ENCODE assay signal across 16 cellular contexts in genomic region chr16:28495795-28496749, GRCh38. TPM values are rescaled to one million over a fixed set of nuclear protein-coding genes. Genes with fewer than 3 reads are reported as not detected.
DNase-seq lines count a peak whose midpoint lies in the region; ATAC-seq, FAIRE-seq and TF ChIP-seq lines count a peak whose summit lies in the region.
"Had no signal": no experiment of that assay in that cellular context is flagged by ENCODE, and none has a peak within 500 bp of the region (broad histone marks: within the 10 kb centered on the region; RNA-seq: fewer than 3 reads in every experiment).

No MANE protein-coding gene starts in this region.

- no peak for TF ChIP-seq CTCF in Peyer's patch (IDR thresholded peaks at IDR 0.05)
- TF ChIP-seq CTCF in endodermal cell (conservative IDR thresholded peaks at IDR 0.05) = no peak

- H3K4me1 ChIP-seq in Peyer's patch = peaks cover 0 to 23% (median 13%) of the 10 kb centered on the region in 4 donors
- no peaks in the 10 kb centered on the region for H3K4me1 ChIP-seq in endodermal cell (ENCODE audit: control insufficient read depth, insufficient read depth, low read length)
- H3K4me1 ChIP-seq in small intestine (ENCODE audit: control insufficient read depth in 2 of 2, insufficient read depth in 1 of 2, low read depth in 1 of 2, low read length in 1 of 2) = no peaks in the 10 kb centered on the region
- H3K4me1 ChIP-seq: SJCRH30 had no signal

- DNase-seq in T-helper 1 cell (no peak), Peyer's patch (no peak), endodermal cell (no peak), small intestine (no peak), COLO668 (lab: John Stamatoyannopoulos, UW; ENCODE audit: unreplicated experiment) (no peak), mucosa of gallbladder (ENCODE audit: low spot score) (no peak)
- DNase-seq: 8988T; activated effector memory CD4-positive, alpha-beta T cell treated with anti-CD3 and anti-CD28 coated beads, Interleukin-2, amount 50 U/mL, for 16 hours; NCI-H526; sigmoid colon; SJCRH30 had no signal

- ATAC-seq in HG03354 (IDR thresholded peaks at IDR 0.05; ENCODE audit: poor library complexity, severe bottlenecking, unreplicated experiment) = no peak

- H3K27ac ChIP-seq in Peyer's patch (peak overlapping the region; percentile 85 to 91 (median 90)), endodermal cell (ENCODE audit: low read depth, low read length) (no peak overlapping the region), small intestine (ENCODE audit: low read depth in 1 of 2, low read length in 1 of 2) (peak overlapping the region; percentile 35 to 89)
- H3K27ac ChIP-seq: SJCRH30, thoracic aorta, VCaP had no signal

- peaks cover 49% of the 10 kb centered on the region for H3K4me1 Mint-ChIP-seq in T-helper 1 cell treated with Interleukin-12 subunit alpha and Interleukin-12 subunit beta and Interleukin-4 antibody, amounts not matched to agents 30 μg/mL and 1 μg/mL, for 36 hours (ENCODE audit: low read depth)
- H3K4me1 Mint-ChIP-seq in endodermal cell = no peaks in the 10 kb centered on the region

- TF ChIP-seq POLR2A in Peyer's patch (IDR thresholded peaks at IDR 0.05) = no peak

- no peaks in the 10 kb centered on the region for H3K27me3 Mint-ChIP-seq in T-helper 1 cell treated with Interleukin-12 subunit alpha and Interleukin-12 subunit beta and Interleukin-4 antibody, amounts not matched to agents 30 μg/mL and 1 μg/mL, for 36 hours (ENCODE audit: low read depth)
- peaks cover 7% of the 10 kb centered on the region for H3K27me3 Mint-ChIP-seq in endodermal cell (ENCODE audit: insufficient read depth)

- H3K4me3 ChIP-seq in Peyer's patch = peak overlapping the region in 2 of 4 donors; percentile 43
- H3K4me3 ChIP-seq in endodermal cell (ENCODE audit: low read length) = no peak overlapping the region
- H3K4me3 ChIP-seq in small intestine (ENCODE audit: low read depth in 1 of 2, low read length in 2 of 2) = peak overlapping the region in 1 of 2 donors; percentile 35
- H3K4me3 ChIP-seq: SJCRH30 had no signal

- FAIRE-seq in small intestine (lab: Jason Lieb, UNC) = no peak

- no peak overlapping the region for H3K9ac ChIP-seq in endodermal cell (ENCODE audit: extremely low read depth, low read length, poor library complexity, severe bottlenecking)

- WGBS in endodermal cell (ENCODE audit: insufficient coverage in 1 of 2, insufficient read length in 1 of 2), 2 experiments = 89 to 93% methylated on average over 9 to 20 of the region's 20 CpGs
- WGBS in small intestine, 3 donors = 88 to 91% (median 88%) methylated on average over 19 to 20 of the region's 20 CpGs

- peaks cover 23% of the 10 kb centered on the region for H3K36me3 Mint-ChIP-seq in T-helper 1 cell treated with Interleukin-12 subunit alpha and Interleukin-12 subunit beta and Interleukin-4 antibody, amounts not matched to agents 30 μg/mL and 1 μg/mL, for 36 hours (ENCODE audit: low read depth)
- no peaks in the 10 kb centered on the region for H3K36me3 Mint-ChIP-seq in endodermal cell (ENCODE audit: low read depth)

- peak overlapping the region; percentile 83 for H3K4me3 Mint-ChIP-seq in T-helper 1 cell treated with Interleukin-12 subunit alpha and Interleukin-12 subunit beta and Interleukin-4 antibody, amounts not matched to agents 30 μg/mL and 1 μg/mL, for 36 hours
- H3K4me3 Mint-ChIP-seq in endodermal cell = no peak overlapping the region

- no peaks in the 10 kb centered on the region for H3K9me3 Mint-ChIP-seq in T-helper 1 cell treated with Interleukin-12 subunit alpha and Interleukin-12 subunit beta and Interleukin-4 antibody, amounts not matched to agents 30 μg/mL and 1 μg/mL, for 36 hours
- H3K9me3 Mint-ChIP-seq in endodermal cell = no peaks in the 10 kb centered on the region

- H3K27me3 ChIP-seq in Peyer's patch = no peaks in the 10 kb centered on the region
- H3K27me3 ChIP-seq in endodermal cell (ENCODE audit: control insufficient read depth, insufficient read depth, low read length, poor library complexity, severe bottlenecking) = no peaks in the 10 kb centered on the region
- no peaks in the 10 kb centered on the region for H3K27me3 ChIP-seq in small intestine (ENCODE audit: control insufficient read depth in 2 of 2, insufficient read depth in 2 of 2, low read length in 2 of 2)
- H3K27me3 ChIP-seq: sigmoid colon had no signal

- H3K27ac Mint-ChIP-seq in T-helper 1 cell treated with Interleukin-12 subunit alpha and Interleukin-12 subunit beta and Interleukin-4 antibody, amounts not matched to agents 30 μg/mL and 1 μg/mL, for 36 hours = peak overlapping the region; percentile 97
- peak overlapping the region; percentile 46 for H3K27ac Mint-ChIP-seq in endodermal cell

- H3K36me3 ChIP-seq in Peyer's patch = peaks cover 0 to 6% (median 0%) of the 10 kb centered on the region in 3 donors
- H3K36me3 ChIP-seq in endodermal cell (ENCODE audit: control insufficient read depth, insufficient read depth, low read length) = no peaks in the 10 kb centered on the region
- H3K36me3 ChIP-seq in small intestine (ENCODE audit: control insufficient read depth in 2 of 2, insufficient read depth in 2 of 2, low read length in 2 of 2) = no peaks in the 10 kb centered on the region
- H3K36me3 ChIP-seq: sigmoid colon, SJCRH30, thoracic aorta had no signal

- no peaks in the 10 kb centered on the region for H3K9me3 ChIP-seq in Peyer's patch
- no peaks in the 10 kb centered on the region for H3K9me3 ChIP-seq in endodermal cell (ENCODE audit: control insufficient read depth, low read length)
- H3K9me3 ChIP-seq in small intestine (ENCODE audit: control insufficient read depth, low read depth) = no peaks in the 10 kb centered on the region
- H3K9me3 ChIP-seq: sigmoid colon, SJCRH30, thoracic aorta had no signal

RNA-seq across cellular contexts. Expression of gene APOBR, which starts 1.6 kb away (rescaled TPM):
- total RNA-seq in Peyer's patch (10 to 100 TPM; 11.9 to 25.2 (median 14.6) TPM), endodermal cell (not detected), mucosa of gallbladder (3.3 TPM)
- polyA plus RNA-seq in endodermal cell (2013, experiment 1 of 2) = not detected
- polyA plus RNA-seq in endodermal cell (2013, experiment 2 of 2) = not detected
- polyA plus RNA-seq in small intestine = 1 to 10 TPM in 2 of 3 donors, under 1 TPM in 1; 0.89 to 2.7 (median 1.9) TPM
- total RNA-seq: myocyte, SJCRH30 had no signal

RNA-seq across cellular contexts. Expression of gene CLN3, which starts 4.2 kb away (rescaled TPM):
- 10 to 100 TPM; 47.0 to 83.6 (median 73.3) TPM for total RNA-seq in Peyer's patch
- total RNA-seq in endodermal cell = 10 to 100 TPM; 29.9 to 30.2 TPM
- 11.0 TPM for polyA plus RNA-seq in endodermal cell (2013, experiment 1 of 2)
- polyA plus RNA-seq in endodermal cell (2013, experiment 2 of 2) = 13.9 TPM
- 10 to 100 TPM in 1 of 3 donors, 1 to 10 TPM in 2; 4.7 to 30.9 (median 9.7) TPM for polyA plus RNA-seq in small intestine
- 38.1 TPM for total RNA-seq in mucosa of gallbladder

RNA-seq across cellular contexts. Expression of gene IL27, which starts 10.6 kb away (rescaled TPM):
- total RNA-seq in Peyer's patch (not detected), endodermal cell (not detected), mucosa of gallbladder (not detected)
- not detected for polyA plus RNA-seq in endodermal cell (2013, experiment 1 of 2)
- polyA plus RNA-seq in endodermal cell (2013, experiment 2 of 2) = not detected
- polyA plus RNA-seq in small intestine = under 1 TPM in 1 of 3 donors, not detected in 2; 0.15 TPM
- total RNA-seq: myocyte, sigmoid colon, SJCRH30 had no signal

RNA-seq across cellular contexts. Expression of gene NPIPB7, which starts 23.9 kb away (rescaled TPM):
- total RNA-seq in Peyer's patch (not detected), endodermal cell (under 1 TPM in 1 of 2 donors, not detected in 1; 0.29 TPM), mucosa of gallbladder (0.20 TPM)
- polyA plus RNA-seq in endodermal cell (2013, experiment 1 of 2) = 0.25 TPM
- polyA plus RNA-seq in endodermal cell (2013, experiment 2 of 2) = 0.62 TPM
- polyA plus RNA-seq in small intestine = under 1 TPM in 1 of 3 donors, not detected in 2; 0.10 TPM
- total RNA-seq: myocyte, sigmoid colon, SJCRH30, thoracic aorta had no signal

RNA-seq across cellular contexts. Expression of gene NUPR1, which starts 42.7 kb away (rescaled TPM):
- 10 to 100 TPM in 1 of 4 donors, 1 to 10 TPM in 3; 1.6 to 11.9 (median 6.3) TPM for total RNA-seq in Peyer's patch
- total RNA-seq in endodermal cell = not detected
- 0.14 TPM for polyA plus RNA-seq in endodermal cell (2013, experiment 1 of 2)
- not detected for polyA plus RNA-seq in endodermal cell (2013, experiment 2 of 2)
- polyA plus RNA-seq in small intestine = 100 to 1,000 TPM in 1 of 3 donors, 10 to 100 TPM in 1, 1 to 10 TPM in 1; 3.1 to 104 (median 19.5) TPM
- total RNA-seq in mucosa of gallbladder = 44.9 TPM
- total RNA-seq: SJCRH30 had no signal
